ENCODE assay signal across 1 cellular context in genomic region chr19:47315125-47315821, GRCh38.
A peak's percentile ranks its signal among the peaks of the same experiment; 100 is the strongest.
TF ChIP-seq lines count a peak whose summit lies in the region.

No MANE protein-coding gene starts in this region.

TF ChIP-seq in HEK293, 187 proteins besides CTCF, POLR2A, EP300 and RAD21 (continued from another document and continues in another):
- peak; percentile 86 for TF ChIP-seq ZBTB48 (tag by site-specific recombination; IDR thresholded peaks at IDR 0.05)
- TF ChIP-seq ZNF146 (tag by site-specific recombination; IDR thresholded peaks at IDR 0.05): peak; percentile 97
- no peak for TF ChIP-seq ZNF19 (tag by site-specific recombination; IDR thresholded peaks at IDR 0.05; ENCODE audit: low read depth)
- no peak for TF ChIP-seq ZNF274 (IDR thresholded peaks at IDR 0.05; ENCODE audit: low read length)
- TF ChIP-seq ZNF274 (tag by site-specific recombination; IDR thresholded peaks at IDR 0.05; ENCODE audit: borderline replicate concordance): no peak
- no peak for TF ChIP-seq ZNF354C (tag by site-specific recombination; IDR thresholded peaks at IDR 0.05; ENCODE audit: borderline replicate concordance, low read depth)
- no peak for TF ChIP-seq ZNF624 (tag by site-specific recombination; IDR thresholded peaks at IDR 0.05)
- TF ChIP-seq ZNF473 (tag by site-specific recombination; IDR thresholded peaks at IDR 0.05): no peak
- TF ChIP-seq HOXA7 (CRISPR knock-in tag; IDR thresholded peaks at IDR 0.05; ENCODE audit: borderline replicate concordance): no peak
- no peak for TF ChIP-seq FEZF1 (tag by site-specific recombination; IDR thresholded peaks at IDR 0.05)
- TF ChIP-seq ZNF248 (tag by site-specific recombination; IDR thresholded peaks at IDR 0.05): no peak
- peak; percentile 11; the same call in 1 of the 2 replicates for TF ChIP-seq ZNF558 (tag by site-specific recombination; IDR thresholded peaks at IDR 0.05)
- TF ChIP-seq ZNF837 (tag by site-specific recombination; IDR thresholded peaks at IDR 0.05): no peak
- no peak for TF ChIP-seq ZSCAN30 (tag by site-specific recombination; IDR thresholded peaks at IDR 0.05)
- no peak for TF ChIP-seq ZNF341 (tag by site-specific recombination; IDR thresholded peaks at IDR 0.05; ENCODE audit: low read depth)
- peak; percentile 21; the same call in 1 of the 2 replicates for TF ChIP-seq ZNF623 (tag by site-specific recombination; IDR thresholded peaks at IDR 0.05)
- TF ChIP-seq ZNF580 (tag by site-specific recombination; IDR thresholded peaks at IDR 0.05): 0 out of 2 replicates have a peak, but pooled peaks have one; percentile 42
- TF ChIP-seq ZEB2 (tag by site-specific recombination; IDR thresholded peaks at IDR 0.05): no peak
- TF ChIP-seq, protein P1, sequence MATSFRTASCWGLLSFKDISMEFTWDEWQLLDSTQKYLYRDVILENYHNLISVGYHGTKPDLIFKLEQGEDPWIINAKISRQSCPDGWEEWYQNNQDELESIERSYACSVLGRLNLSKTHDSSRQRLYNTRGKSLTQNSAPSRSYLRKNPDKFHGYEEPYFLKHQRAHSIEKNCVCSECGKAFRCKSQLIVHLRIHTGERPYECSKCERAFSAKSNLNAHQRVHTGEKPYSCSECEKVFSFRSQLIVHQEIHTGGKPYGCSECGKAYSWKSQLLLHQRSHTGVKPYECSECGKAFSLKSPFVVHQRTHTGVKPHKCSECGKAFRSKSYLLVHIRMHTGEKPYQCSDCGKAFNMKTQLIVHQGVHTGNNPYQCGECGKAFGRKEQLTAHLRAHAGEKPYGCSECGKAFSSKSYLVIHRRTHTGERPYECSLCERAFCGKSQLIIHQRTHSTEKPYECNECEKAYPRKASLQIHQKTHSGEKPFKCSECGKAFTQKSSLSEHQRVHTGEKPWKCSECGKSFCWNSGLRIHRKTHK (tag by site-specific recombination; IDR thresholded peaks at IDR 0.05): no peak
- no peak for TF ChIP-seq ZNF302 (tag by site-specific recombination; IDR thresholded peaks at IDR 0.05; ENCODE audit: low read depth)
- TF ChIP-seq ZNF174 (tag by site-specific recombination; IDR thresholded peaks at IDR 0.05): no peak
- TF ChIP-seq, protein P2, sequence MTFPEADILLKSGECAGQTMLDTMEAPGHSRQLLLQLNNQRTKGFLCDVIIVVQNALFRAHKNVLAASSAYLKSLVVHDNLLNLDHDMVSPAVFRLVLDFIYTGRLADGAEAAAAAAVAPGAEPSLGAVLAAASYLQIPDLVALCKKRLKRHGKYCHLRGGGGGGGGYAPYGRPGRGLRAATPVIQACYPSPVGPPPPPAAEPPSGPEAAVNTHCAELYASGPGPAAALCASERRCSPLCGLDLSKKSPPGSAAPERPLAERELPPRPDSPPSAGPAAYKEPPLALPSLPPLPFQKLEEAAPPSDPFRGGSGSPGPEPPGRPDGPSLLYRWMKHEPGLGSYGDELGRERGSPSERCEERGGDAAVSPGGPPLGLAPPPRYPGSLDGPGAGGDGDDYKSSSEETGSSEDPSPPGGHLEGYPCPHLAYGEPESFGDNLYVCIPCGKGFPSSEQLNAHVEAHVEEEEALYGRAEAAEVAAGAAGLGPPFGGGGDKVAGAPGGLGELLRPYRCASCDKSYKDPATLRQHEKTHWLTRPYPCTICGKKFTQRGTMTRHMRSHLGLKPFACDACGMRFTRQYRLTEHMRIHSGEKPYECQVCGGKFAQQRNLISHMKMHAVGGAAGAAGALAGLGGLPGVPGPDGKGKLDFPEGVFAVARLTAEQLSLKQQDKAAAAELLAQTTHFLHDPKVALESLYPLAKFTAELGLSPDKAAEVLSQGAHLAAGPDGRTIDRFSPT (tag by site-specific recombination; IDR thresholded peaks at IDR 0.05): no peak
- TF ChIP-seq TSHZ1 (tag by site-specific recombination; IDR thresholded peaks at IDR 0.05; ENCODE audit: borderline replicate concordance): no peak
- no peak for TF ChIP-seq ZNF362 (tag by site-specific recombination; IDR thresholded peaks at IDR 0.05)
- no peak for TF ChIP-seq ZNF184 (tag by site-specific recombination; IDR thresholded peaks at IDR 0.05)
- TF ChIP-seq, protein P3, sequence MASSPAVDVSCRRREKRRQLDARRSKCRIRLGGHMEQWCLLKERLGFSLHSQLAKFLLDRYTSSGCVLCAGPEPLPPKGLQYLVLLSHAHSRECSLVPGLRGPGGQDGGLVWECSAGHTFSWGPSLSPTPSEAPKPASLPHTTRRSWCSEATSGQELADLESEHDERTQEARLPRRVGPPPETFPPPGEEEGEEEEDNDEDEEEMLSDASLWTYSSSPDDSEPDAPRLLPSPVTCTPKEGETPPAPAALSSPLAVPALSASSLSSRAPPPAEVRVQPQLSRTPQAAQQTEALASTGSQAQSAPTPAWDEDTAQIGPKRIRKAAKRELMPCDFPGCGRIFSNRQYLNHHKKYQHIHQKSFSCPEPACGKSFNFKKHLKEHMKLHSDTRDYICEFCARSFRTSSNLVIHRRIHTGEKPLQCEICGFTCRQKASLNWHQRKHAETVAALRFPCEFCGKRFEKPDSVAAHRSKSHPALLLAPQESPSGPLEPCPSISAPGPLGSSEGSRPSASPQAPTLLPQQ (tag by site-specific recombination; IDR thresholded peaks at IDR 0.05): 0 out of 2 replicates have a peak, but pooled peaks have one; percentile 51
- TF ChIP-seq ZNF488 (tag by site-specific recombination; IDR thresholded peaks at IDR 0.05): no peak
- TF ChIP-seq ZSCAN16 (tag by site-specific recombination; IDR thresholded peaks at IDR 0.05): no peak
- no peak for TF ChIP-seq ZNF830 (tag by site-specific recombination; IDR thresholded peaks at IDR 0.05; ENCODE audit: low read depth)
- TF ChIP-seq, protein P4, sequence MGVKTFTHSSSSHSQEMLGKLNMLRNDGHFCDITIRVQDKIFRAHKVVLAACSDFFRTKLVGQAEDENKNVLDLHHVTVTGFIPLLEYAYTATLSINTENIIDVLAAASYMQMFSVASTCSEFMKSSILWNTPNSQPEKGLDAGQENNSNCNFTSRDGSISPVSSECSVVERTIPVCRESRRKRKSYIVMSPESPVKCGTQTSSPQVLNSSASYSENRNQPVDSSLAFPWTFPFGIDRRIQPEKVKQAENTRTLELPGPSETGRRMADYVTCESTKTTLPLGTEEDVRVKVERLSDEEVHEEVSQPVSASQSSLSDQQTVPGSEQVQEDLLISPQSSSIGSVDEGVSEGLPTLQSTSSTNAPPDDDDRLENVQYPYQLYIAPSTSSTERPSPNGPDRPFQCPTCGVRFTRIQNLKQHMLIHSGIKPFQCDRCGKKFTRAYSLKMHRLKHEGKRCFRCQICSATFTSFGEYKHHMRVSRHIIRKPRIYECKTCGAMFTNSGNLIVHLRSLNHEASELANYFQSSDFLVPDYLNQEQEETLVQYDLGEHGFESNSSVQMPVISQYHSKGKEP (tag by site-specific recombination; IDR thresholded peaks at IDR 0.05): no peak
- no peak for TF ChIP-seq ZFP69B (tag by site-specific recombination; IDR thresholded peaks at IDR 0.05)
- TF ChIP-seq ZNF423 (tag by site-specific recombination; IDR thresholded peaks at IDR 0.05): no peak
- no peak for TF ChIP-seq ZFP41 (tag by site-specific recombination; IDR thresholded peaks at IDR 0.05; ENCODE audit: borderline replicate concordance)
- no peak for TF ChIP-seq YY2 (tag by site-specific recombination; IDR thresholded peaks at IDR 0.05)
- TF ChIP-seq SP3 (tag by site-specific recombination; IDR thresholded peaks at IDR 0.05): peak; percentile 33
- no peak for TF ChIP-seq ZNF223 (tag by site-specific recombination; IDR thresholded peaks at IDR 0.05)
- TF ChIP-seq ZNF560 (tag by site-specific recombination; IDR thresholded peaks at IDR 0.05; ENCODE audit: borderline replicate concordance): no peak
- TF ChIP-seq ZNF518A (tag by site-specific recombination; conservative IDR thresholded peaks at IDR 0.05; ENCODE audit: low read depth): no peak
- no peak for TF ChIP-seq ZNF133 (tag by site-specific recombination; IDR thresholded peaks at IDR 0.05)
- TF ChIP-seq ZNF768 (tag by site-specific recombination; IDR thresholded peaks at IDR 0.05): no peak
- no peak for TF ChIP-seq ZSCAN4 (tag by site-specific recombination; IDR thresholded peaks at IDR 0.05)
- TF ChIP-seq, protein P5, sequence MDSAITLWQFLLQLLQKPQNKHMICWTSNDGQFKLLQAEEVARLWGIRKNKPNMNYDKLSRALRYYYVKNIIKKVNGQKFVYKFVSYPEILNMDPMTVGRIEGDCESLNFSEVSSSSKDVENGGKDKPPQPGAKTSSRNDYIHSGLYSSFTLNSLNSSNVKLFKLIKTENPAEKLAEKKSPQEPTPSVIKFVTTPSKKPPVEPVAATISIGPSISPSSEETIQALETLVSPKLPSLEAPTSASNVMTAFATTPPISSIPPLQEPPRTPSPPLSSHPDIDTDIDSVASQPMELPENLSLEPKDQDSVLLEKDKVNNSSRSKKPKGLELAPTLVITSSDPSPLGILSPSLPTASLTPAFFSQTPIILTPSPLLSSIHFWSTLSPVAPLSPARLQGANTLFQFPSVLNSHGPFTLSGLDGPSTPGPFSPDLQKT (IDR thresholded peaks at IDR 0.05; ENCODE audit: borderline replicate concordance, low read depth, low read length): no peak
